ENCODE assay signal across 18 cellular contexts in genomic region chr16:29987371-29988085, GRCh38. TPM values are rescaled to one million over a fixed set of nuclear protein-coding genes. Genes with fewer than 3 reads are reported as not detected.
DNase-seq lines count a peak whose midpoint lies in the region; ATAC-seq, FAIRE-seq and TF ChIP-seq lines count a peak whose summit lies in the region.
"Had no signal": no experiment of that assay in that cellular context is flagged by ENCODE, and none has a peak within 500 bp of the region (broad histone marks: within the 10 kb centered on the region; RNA-seq: fewer than 3 reads in every experiment).

No MANE protein-coding gene starts in this region.

- H3K4me3 ChIP-seq in Karpas-422 (ENCODE audit: low read length) (no peak overlapping the region), HepG2 (replicated peaks in 1 of 3; ENCODE audit: insufficient read depth in 1 of 3, low read depth in 2 of 3, low read length in 3 of 3) (no peak overlapping the region), spleen (no peak overlapping the region)
- H3K4me3 ChIP-seq: BLaER1 treated with 17β-estradiol and CSF1 and Interleukin-3, amounts not matched to agents 10 nM and 100 nM had no signal

- peaks cover 0 to 3% of the 10 kb centered on the region in 2 donors for H3K4me1 Mint-ChIP-seq in effector memory CD8-positive, alpha-beta T cell (ENCODE audit: low read depth in 2 of 2)

- no peaks in the 10 kb centered on the region for H3K27me3 Mint-ChIP-seq in effector memory CD8-positive, alpha-beta T cell

- H3K9me2 ChIP-seq in Karpas-422 (replicated peaks; ENCODE audit: insufficient read depth, low read length), result no peaks in the 10 kb centered on the region

- H3K27me3 ChIP-seq in Karpas-422 (ENCODE audit: low read length) (no peaks in the 10 kb centered on the region), HepG2 (ENCODE audit: control insufficient read depth in 1 of 2, insufficient read depth in 2 of 2, low read length in 2 of 2) (no peaks in the 10 kb centered on the region), spleen (replicated peaks in 1 of 7) (no peaks in the 10 kb centered on the region)
- H3K27me3 ChIP-seq: BLaER1 treated with 17β-estradiol and CSF1 and Interleukin-3, amounts not matched to agents 10 nM and 100 nM had no signal

- H2AFZ ChIP-seq in Karpas-422 (ENCODE audit: low read length) (no peak overlapping the region), HepG2 (ENCODE audit: low read length) (no peak overlapping the region)

- 97% methylated on average over 20 of the region's 35 CpGs for WGBS in HepG2 (ENCODE audit: low lambda C conversion rate)
- 94 to 98% (median 95%) methylated on average over 13 to 35 of the region's 35 CpGs for WGBS in spleen, 5 donors

- POLR2A ChIA-PET in HepG2 (lab: Yijun Ruan, JAX), result interaction anchor here (1.0 kb wide), 1 partner anchor 14 kb away, joined by 3 read pairs; the partner anchor contains the start of gene TAOK2

- H3K4me1 ChIP-seq in Karpas-422 (ENCODE audit: low read length) (no peaks in the 10 kb centered on the region), HepG2 (ENCODE audit: insufficient read depth, low read length) (no peaks in the 10 kb centered on the region), spleen (no peaks in the 10 kb centered on the region)

- in situ Hi-C loops in HepG2 (cut with HindIII; ENCODE audit: extremely low pct_ligation_motif_present, low pct_unique_long_range_greater_than_20kb), result no loop called here

- H3K4me3 Mint-ChIP-seq in effector memory CD8-positive, alpha-beta T cell, result no peak overlapping the region

- H3K4me2 ChIP-seq in Karpas-422 (ENCODE audit: low read depth, low read length, poor library complexity, severe bottlenecking) (no peak overlapping the region), HepG2 (ENCODE audit: low read depth, low read length) (no peak overlapping the region)
- H3K4me2 ChIP-seq: BLaER1 treated with 17β-estradiol and CSF1 and Interleukin-3, amounts not matched to agents 10 nM and 100 nM had no signal

- TF ChIP-seq CTCF in 22Rv1 (IDR thresholded peaks at IDR 0.05), result no peak
- TF ChIP-seq CTCF in HepG2 (CRISPR knock-in tag; IDR thresholded peaks at IDR 0.05), result no peak
- no peak for TF ChIP-seq CTCF in spleen (IDR thresholded peaks at IDR 0.05 in 8 of 11, conservative IDR thresholded peaks at IDR 0.05 in 3 of 11)

- H3K9me3 Mint-ChIP-seq in effector memory CD8-positive, alpha-beta T cell, result no peaks in the 10 kb centered on the region

- ATAC-seq in HepG2 (no peak), GM18517 (IDR thresholded peaks at IDR 0.05; ENCODE audit: unreplicated experiment) (no peak)
- ATAC-seq in effector memory CD8-positive, alpha-beta T cell (replicated peaks), result no peak

- H3K27ac ChIP-seq in 22Rv1 (peak overlapping the region; percentile 99), Karpas-422 (ENCODE audit: low read length) (no peak overlapping the region), HepG2 (ENCODE audit: extremely low read length, insufficient read depth, low read length) (no peak overlapping the region), spleen (no peak overlapping the region)
- H3K27ac ChIP-seq: BLaER1 treated with 17β-estradiol and CSF1 and Interleukin-3, amounts not matched to agents 10 nM and 100 nM had no signal

- H3K36me3 ChIP-seq in Karpas-422 (ENCODE audit: insufficient read depth, low read length), result peaks cover 13% of the 10 kb centered on the region
- H3K36me3 ChIP-seq in HepG2 (replicated peaks in 1 of 2; ENCODE audit: control insufficient read depth in 1 of 2, insufficient read depth in 2 of 2, low read length in 2 of 2), result peaks cover 54 to 92% of the 10 kb centered on the region in 2 experiments
- H3K36me3 ChIP-seq in spleen, result peaks cover 11 to 100% (median 99%) of the 10 kb centered on the region in 6 donors

- DNase-seq in Karpas-422 (peak; percentile 14), HepG2 (ENCODE audit: low spot score) (no peak), spleen (peak; percentile 69)
- DNase-seq in effector memory CD8-positive, alpha-beta T cell, result no peak
- DNase-seq in activated effector memory CD4-positive, alpha-beta T cell treated with Interleukin-2 at 50 U/mL for 16 hours, result no peak
- DNase-seq: DMS79, NCI-H1417 treated with DMSO at 0.1 percent for 48 hours, NCI-H187 treated with DMSO at 0.1 percent for 48 hours, NCI-H2227 treated with DMSO at 0.1 percent for 48 hours, NCI-H510A treated with DMSO at 0.1 percent for 48 hours, NCI-H774, OCI-M1, SIG-M5 had no signal

- intact Hi-C loops in HepG2 (cut with micrococcal nuclease; ENCODE audit: unreplicated experiment) (no loop called here), spleen (cut with DNase I; ENCODE audit: low total_unique reads) (no loop called here)

- peaks cover 34% of the 10 kb centered on the region for H3K36me3 Mint-ChIP-seq in effector memory CD8-positive, alpha-beta T cell (ENCODE audit: insufficient read depth)

- H4K20me1 ChIP-seq in Karpas-422 (ENCODE audit: insufficient read depth, low read depth, low read length) (no peaks in the 10 kb centered on the region), HepG2 (ENCODE audit: insufficient read depth, low read length) (no peaks in the 10 kb centered on the region)

- no peaks in the 10 kb centered on the region for H3K9me3 ChIP-seq in Karpas-422 (ENCODE audit: low read length)
- H3K9me3 ChIP-seq in HepG2 (ENCODE audit: low read length), result no peaks in the 10 kb centered on the region
- no peaks in the 10 kb centered on the region for H3K9me3 ChIP-seq in spleen
- H3K9me3 ChIP-seq: BLaER1 treated with 17β-estradiol and CSF1 and Interleukin-3, amounts not matched to agents 10 nM and 100 nM had no signal

- peak overlapping the region in 1 of 2 donors; percentile 84 for H3K27ac Mint-ChIP-seq in effector memory CD8-positive, alpha-beta T cell

- no peak for FAIRE-seq in HepG2 (lab: Jason Lieb, UNC)
- FAIRE-seq: GM12892, GM18507 had no signal

- CTCF ChIA-PET in HepG2 (lab: Yijun Ruan, JAX; ENCODE audit: low intra/inter-chr PET ratio, low total read pairs), result no interaction called here

- no peak for TF ChIP-seq RAD21 in HepG2 (CRISPR knock-in tag; IDR thresholded peaks at IDR 0.05)

- TF ChIP-seq EP300 in HepG2 (IDR thresholded peaks at IDR 0.05; ENCODE audit: low read depth in 2 of 2, low read length in 2 of 2), result no peak
- TF ChIP-seq EP300 in HepG2 (CRISPR knock-in tag; IDR thresholded peaks at IDR 0.05; ENCODE audit: borderline replicate concordance), result no peak

- no TSS peak for BruUV-seq in HepG2 (replicated peaks; lab: Mats Ljungman, UMichigan)

- TF ChIP-seq POLR2A in HepG2 (IDR thresholded peaks at IDR 0.05; ENCODE audit: insufficient read depth in 1 of 2, low read depth in 2 of 2, low read length in 2 of 2) (no peak), spleen (IDR thresholded peaks at IDR 0.05) (no peak)

- H3K79me2 ChIP-seq in Karpas-422 (ENCODE audit: low read length) (no peaks in the 10 kb centered on the region), HepG2 (ENCODE audit: insufficient read depth, low read length) (no peaks in the 10 kb centered on the region)

- no peak overlapping the region for H3K9ac ChIP-seq in Karpas-422 (ENCODE audit: low read length)
- H3K9ac ChIP-seq in HepG2 (ENCODE audit: insufficient read depth, low read depth, low read length), result no peak overlapping the region

RNA-seq across cellular contexts. Expression of gene HIRIP3, which starts 7.9 kb away (rescaled TPM):
- total RNA-seq in Karpas-422 (2014; rRNA removed; shearing (Covaris generic); ENCODE audit: low replicate concordance), result 9.6 and 22.1 TPM in 2 replicates
- total RNA-seq in HepG2 (2016; rRNA removed; fragmentation: Illumina TruSeq; extraction: Trizol) (17.2 and 17.3 TPM in 2 replicates), spleen (10 to 100 TPM in 6 of 7 donors, 1 to 10 TPM in 1; 10.0 to 17.7 (median 13.4) TPM)
- total RNA-seq in HepG2 (2016; cell fraction: cytosol; rRNA removed; fragmentation: Illumina TruSeq; extraction: Trizol; ENCODE audit: low read depth), result 14.2 TPM in 2 replicates
- total RNA-seq in HepG2 (2016; cell fraction: insoluble cytoplasmic fraction; rRNA removed; fragmentation: Illumina TruSeq; extraction: Trizol), result 15.1 and 16.3 TPM in 2 replicates
- total RNA-seq in HepG2 (2016; cell fraction: membrane; rRNA removed; fragmentation: Illumina TruSeq; extraction: Trizol), result 19.3 and 23.7 TPM in 2 replicates
- 8.3 and 10.3 TPM in 2 replicates for total RNA-seq in HepG2 (2016; cell fraction: nucleus; rRNA removed; fragmentation: Illumina TruSeq; extraction: Trizol)
- polyA plus RNA-seq in HepG2 (2011; rRNA removed) (12.6 and 16.3 TPM in 2 replicates), spleen (10 to 100 TPM; 12.5 to 16.1 (median 15.5) TPM)
- polyA plus RNA-seq in HepG2 (2011; cell fraction: cytosol; rRNA removed), result 12.2 and 16.8 TPM in 2 replicates
- 12.7 and 15.6 TPM in 2 replicates for polyA plus RNA-seq in HepG2 (2011; cell fraction: nucleus; rRNA removed)
- 8.7 and 10.3 TPM in 2 replicates for polyA plus RNA-seq in HepG2 (2012)
- polyA plus RNA-seq in HepG2 (2016; cell fraction: cytosol; fragmentation: Illumina TruSeq; extraction: Trizol; ENCODE audit: low read depth), result 11.5 and 15.7 TPM in 2 replicates
- 23.3 and 25.6 TPM in 2 replicates for polyA plus RNA-seq in HepG2 (2016; cell fraction: insoluble cytoplasmic fraction; fragmentation: Illumina TruSeq; extraction: Trizol; ENCODE audit: low read depth)
- 18.8 and 21.7 TPM in 2 replicates for polyA plus RNA-seq in HepG2 (2016; cell fraction: membrane; fragmentation: Illumina TruSeq; extraction: Trizol; ENCODE audit: low read depth)
- polyA plus RNA-seq in HepG2 (2016; cell fraction: nucleus; fragmentation: Illumina TruSeq; extraction: Trizol; ENCODE audit: insufficient read depth, low read depth), result 21.5 and 22.8 TPM in 2 replicates
- 7.0 and 15.9 TPM in 2 replicates for polyA minus RNA-seq in HepG2 (2011; rRNA and poly(A)+ RNA removed; ENCODE audit: low replicate concordance)
- 3.3 and 7.2 TPM in 2 replicates for polyA minus RNA-seq in HepG2 (2011; cell fraction: cytosol; rRNA and poly(A)+ RNA removed)
- 8.4 and 11.6 TPM in 2 replicates for polyA minus RNA-seq in HepG2 (2011; cell fraction: nucleus; rRNA and poly(A)+ RNA removed)

RNA-seq across cellular contexts. Expression of gene INO80E, which starts 8.5 kb away (rescaled TPM):
- 67.7 and 94.0 TPM in 2 replicates for total RNA-seq in Karpas-422 (2014; rRNA removed; shearing (Covaris generic); ENCODE audit: low replicate concordance)
- total RNA-seq in HepG2 (2016; rRNA removed; fragmentation: Illumina TruSeq; extraction: Trizol) (39.5 and 45.6 TPM in 2 replicates), spleen (10 to 100 TPM; 62.6 to 89.5 (median 72.6) TPM)
- total RNA-seq in HepG2 (2016; cell fraction: cytosol; rRNA removed; fragmentation: Illumina TruSeq; extraction: Trizol; ENCODE audit: low read depth), result 18.9 and 22.7 TPM in 2 replicates
- 35.1 and 45.9 TPM in 2 replicates for total RNA-seq in HepG2 (2016; cell fraction: insoluble cytoplasmic fraction; rRNA removed; fragmentation: Illumina TruSeq; extraction: Trizol)
- total RNA-seq in HepG2 (2016; cell fraction: membrane; rRNA removed; fragmentation: Illumina TruSeq; extraction: Trizol), result 25.0 and 29.9 TPM in 2 replicates
- total RNA-seq in HepG2 (2016; cell fraction: nucleus; rRNA removed; fragmentation: Illumina TruSeq; extraction: Trizol), result 25.3 and 33.1 TPM in 2 replicates
- polyA plus RNA-seq in HepG2 (2011; rRNA removed) (25.8 and 28.4 TPM in 2 replicates), spleen (10 to 100 TPM; 47.9 to 93.3 (median 57.1) TPM)
- polyA plus RNA-seq in HepG2 (2011; cell fraction: cytosol; rRNA removed), result 25.4 and 28.1 TPM in 2 replicates
- 71.2 and 71.9 TPM in 2 replicates for polyA plus RNA-seq in HepG2 (2011; cell fraction: nucleus; rRNA removed)
- 26.9 and 29.3 TPM in 2 replicates for polyA plus RNA-seq in HepG2 (2012)
- 26.1 and 33.3 TPM in 2 replicates for polyA plus RNA-seq in HepG2 (2016; cell fraction: cytosol; fragmentation: Illumina TruSeq; extraction: Trizol; ENCODE audit: low read depth)
- polyA plus RNA-seq in HepG2 (2016; cell fraction: insoluble cytoplasmic fraction; fragmentation: Illumina TruSeq; extraction: Trizol; ENCODE audit: low read depth), result 59.9 and 67.8 TPM in 2 replicates
- 33.8 and 33.9 TPM in 2 replicates for polyA plus RNA-seq in HepG2 (2016; cell fraction: membrane; fragmentation: Illumina TruSeq; extraction: Trizol; ENCODE audit: low read depth)
- 83.7 and 87.4 TPM in 2 replicates for polyA plus RNA-seq in HepG2 (2016; cell fraction: nucleus; fragmentation: Illumina TruSeq; extraction: Trizol; ENCODE audit: insufficient read depth, low read depth)
- 9.4 and 17.6 TPM in 2 replicates for polyA minus RNA-seq in HepG2 (2011; rRNA and poly(A)+ RNA removed; ENCODE audit: low replicate concordance)
- polyA minus RNA-seq in HepG2 (2011; cell fraction: cytosol; rRNA and poly(A)+ RNA removed), result 5.5 and 10.9 TPM in 2 replicates
- polyA minus RNA-seq in HepG2 (2011; cell fraction: nucleus; rRNA and poly(A)+ RNA removed), result 15.3 and 21.1 TPM in 2 replicates

RNA-seq across cellular contexts. Expression of gene TAOK2, which starts 13.9 kb away (rescaled TPM):
- total RNA-seq in Karpas-422 (2014; rRNA removed; shearing (Covaris generic); ENCODE audit: low replicate concordance), result 21.5 and 30.7 TPM in 2 replicates
- 27.6 and 43.2 TPM in 2 replicates for total RNA-seq in HepG2 (2016; rRNA removed; fragmentation: Illumina TruSeq; extraction: Trizol)
- 7.5 and 7.7 TPM in 2 replicates for total RNA-seq in HepG2 (2016; cell fraction: cytosol; rRNA removed; fragmentation: Illumina TruSeq; extraction: Trizol; ENCODE audit: low read depth)
- total RNA-seq in HepG2 (2016; cell fraction: insoluble cytoplasmic fraction; rRNA removed; fragmentation: Illumina TruSeq; extraction: Trizol), result 23.0 and 42.5 TPM in 2 replicates
- 15.4 TPM in 2 replicates for total RNA-seq in HepG2 (2016; cell fraction: membrane; rRNA removed; fragmentation: Illumina TruSeq; extraction: Trizol)
- total RNA-seq in HepG2 (2016; cell fraction: nucleus; rRNA removed; fragmentation: Illumina TruSeq; extraction: Trizol), result 36.7 and 42.5 TPM in 2 replicates
- polyA plus RNA-seq in HepG2 (2011; rRNA removed), result 17.4 and 24.8 TPM in 2 replicates
- 10.9 and 13.5 TPM in 2 replicates for polyA plus RNA-seq in HepG2 (2011; cell fraction: cytosol; rRNA removed)
- polyA plus RNA-seq in HepG2 (2011; cell fraction: nucleus; rRNA removed), result 101 and 105 TPM in 2 replicates
- 15.5 and 21.1 TPM in 2 replicates for polyA plus RNA-seq in HepG2 (2012)
- 1.7 and 1.9 TPM in 2 replicates for polyA plus RNA-seq in HepG2 (2016; cell fraction: cytosol; fragmentation: Illumina TruSeq; extraction: Trizol; ENCODE audit: low read depth)
- 15.8 and 17.9 TPM in 2 replicates for polyA plus RNA-seq in HepG2 (2016; cell fraction: insoluble cytoplasmic fraction; fragmentation: Illumina TruSeq; extraction: Trizol; ENCODE audit: low read depth)
- 3.8 and 4.5 TPM in 2 replicates for polyA plus RNA-seq in HepG2 (2016; cell fraction: membrane; fragmentation: Illumina TruSeq; extraction: Trizol; ENCODE audit: low read depth)
- 80.3 and 83.9 TPM in 2 replicates for polyA plus RNA-seq in HepG2 (2016; cell fraction: nucleus; fragmentation: Illumina TruSeq; extraction: Trizol; ENCODE audit: insufficient read depth, low read depth)
- polyA minus RNA-seq in HepG2 (2011; rRNA and poly(A)+ RNA removed; ENCODE audit: low replicate concordance), result 28.3 and 32.0 TPM in 2 replicates
- polyA minus RNA-seq in HepG2 (2011; cell fraction: cytosol; rRNA and poly(A)+ RNA removed), result 14.9 and 15.1 TPM in 2 replicates
- 27.7 and 31.1 TPM in 2 replicates for polyA minus RNA-seq in HepG2 (2011; cell fraction: nucleus; rRNA and poly(A)+ RNA removed)
- 10 to 100 TPM; 60.0 to 96.5 (median 78.6) TPM for total RNA-seq in spleen
- polyA plus RNA-seq in spleen, result 10 to 100 TPM; 13.2 to 52.0 (median 18.5) TPM

RNA-seq across cellular contexts. Expression of gene DOC2A, which starts 23.3 kb away (rescaled TPM):
- total RNA-seq in Karpas-422 (2014; rRNA removed; shearing (Covaris generic); ENCODE audit: low replicate concordance), result not detected in 2 replicates
- 0.15 and 0.21 TPM in 2 replicates for total RNA-seq in HepG2 (2016; rRNA removed; fragmentation: Illumina TruSeq; extraction: Trizol)
- not detected in 2 replicates for total RNA-seq in HepG2 (2016; cell fraction: cytosol; rRNA removed; fragmentation: Illumina TruSeq; extraction: Trizol; ENCODE audit: low read depth)
- total RNA-seq in HepG2 (2016; cell fraction: insoluble cytoplasmic fraction; rRNA removed; fragmentation: Illumina TruSeq; extraction: Trizol), result 0.24 TPM in 1 of 2 replicates, not detected in the other
- total RNA-seq in HepG2 (2016; cell fraction: membrane; rRNA removed; fragmentation: Illumina TruSeq; extraction: Trizol), result not detected in 2 replicates
- 0.22 TPM in 1 of 2 replicates, not detected in the other for total RNA-seq in HepG2 (2016; cell fraction: nucleus; rRNA removed; fragmentation: Illumina TruSeq; extraction: Trizol)
- polyA plus RNA-seq in HepG2 (2011; rRNA removed), result 0.55 and 1.4 TPM in 2 replicates
- 0.36 and 0.52 TPM in 2 replicates for polyA plus RNA-seq in HepG2 (2011; cell fraction: cytosol; rRNA removed)
- polyA plus RNA-seq in HepG2 (2011; cell fraction: nucleus; rRNA removed), result 4.4 and 6.3 TPM in 2 replicates
- polyA plus RNA-seq in HepG2 (2012), result 0.52 and 0.72 TPM in 2 replicates
- not detected in 2 replicates for polyA plus RNA-seq in HepG2 (2016; cell fraction: cytosol; fragmentation: Illumina TruSeq; extraction: Trizol; ENCODE audit: low read depth)
- polyA plus RNA-seq in HepG2 (2016; cell fraction: insoluble cytoplasmic fraction; fragmentation: Illumina TruSeq; extraction: Trizol; ENCODE audit: low read depth), result not detected in 2 replicates
- not detected in 2 replicates for polyA plus RNA-seq in HepG2 (2016; cell fraction: membrane; fragmentation: Illumina TruSeq; extraction: Trizol; ENCODE audit: low read depth)
- polyA plus RNA-seq in HepG2 (2016; cell fraction: nucleus; fragmentation: Illumina TruSeq; extraction: Trizol; ENCODE audit: insufficient read depth, low read depth), result 0.66 and 1.1 TPM in 2 replicates
- 0.12 and 0.37 TPM in 2 replicates for polyA minus RNA-seq in HepG2 (2011; rRNA and poly(A)+ RNA removed; ENCODE audit: low replicate concordance)
- polyA minus RNA-seq in HepG2 (2011; cell fraction: cytosol; rRNA and poly(A)+ RNA removed), result not detected in 2 replicates
- not detected in 2 replicates for polyA minus RNA-seq in HepG2 (2011; cell fraction: nucleus; rRNA and poly(A)+ RNA removed)
- 1 to 10 TPM in 6 of 7 donors, under 1 TPM in 1; 0.74 to 4.2 (median 2.5) TPM for total RNA-seq in spleen
- polyA plus RNA-seq in spleen, result 1 to 10 TPM; 2.0 to 4.8 (median 2.3) TPM

RNA-seq across cellular contexts. Expression of gene TMEM219, which starts 25.6 kb away (rescaled TPM):
- total RNA-seq in Karpas-422 (2014; rRNA removed; shearing (Covaris generic); ENCODE audit: low replicate concordance), result 120 and 128 TPM in 2 replicates
- 64.5 and 105 TPM in 2 replicates for total RNA-seq in HepG2 (2016; rRNA removed; fragmentation: Illumina TruSeq; extraction: Trizol)
- total RNA-seq in HepG2 (2016; cell fraction: cytosol; rRNA removed; fragmentation: Illumina TruSeq; extraction: Trizol; ENCODE audit: low read depth), result 761 and 811 TPM in 2 replicates
- 62.0 and 109 TPM in 2 replicates for total RNA-seq in HepG2 (2016; cell fraction: insoluble cytoplasmic fraction; rRNA removed; fragmentation: Illumina TruSeq; extraction: Trizol)
- 407 and 415 TPM in 2 replicates for total RNA-seq in HepG2 (2016; cell fraction: membrane; rRNA removed; fragmentation: Illumina TruSeq; extraction: Trizol)
- 62.1 and 65.6 TPM in 2 replicates for total RNA-seq in HepG2 (2016; cell fraction: nucleus; rRNA removed; fragmentation: Illumina TruSeq; extraction: Trizol)
- 115 and 151 TPM in 2 replicates for polyA plus RNA-seq in HepG2 (2011; rRNA removed)
- polyA plus RNA-seq in HepG2 (2011; cell fraction: cytosol; rRNA removed), result 126 and 145 TPM in 2 replicates
- polyA plus RNA-seq in HepG2 (2011; cell fraction: nucleus; rRNA removed), result 259 and 324 TPM in 2 replicates
- 94.7 and 126 TPM in 2 replicates for polyA plus RNA-seq in HepG2 (2012)
- polyA plus RNA-seq in HepG2 (2016; cell fraction: cytosol; fragmentation: Illumina TruSeq; extraction: Trizol; ENCODE audit: low read depth), result 761 and 764 TPM in 2 replicates
- polyA plus RNA-seq in HepG2 (2016; cell fraction: insoluble cytoplasmic fraction; fragmentation: Illumina TruSeq; extraction: Trizol; ENCODE audit: low read depth), result 53.8 and 60.5 TPM in 2 replicates
- 363 and 365 TPM in 2 replicates for polyA plus RNA-seq in HepG2 (2016; cell fraction: membrane; fragmentation: Illumina TruSeq; extraction: Trizol; ENCODE audit: low read depth)
- 104 and 107 TPM in 2 replicates for polyA plus RNA-seq in HepG2 (2016; cell fraction: nucleus; fragmentation: Illumina TruSeq; extraction: Trizol; ENCODE audit: insufficient read depth, low read depth)
- polyA minus RNA-seq in HepG2 (2011; rRNA and poly(A)+ RNA removed; ENCODE audit: low replicate concordance), result 49.5 and 97.0 TPM in 2 replicates
- 34.3 and 40.4 TPM in 2 replicates for polyA minus RNA-seq in HepG2 (2011; cell fraction: cytosol; rRNA and poly(A)+ RNA removed)
- 48.5 and 65.4 TPM in 2 replicates for polyA minus RNA-seq in HepG2 (2011; cell fraction: nucleus; rRNA and poly(A)+ RNA removed)
- 100 to 1,000 TPM in 5 of 7 donors, 10 to 100 TPM in 2; 89.3 to 135 (median 107) TPM for total RNA-seq in spleen
- 100 to 1,000 TPM; 144 to 191 (median 155) TPM for polyA plus RNA-seq in spleen

Comparison
In these comparisons a context has a peak if more than half of its experiments do, and no peak if none do; other contexts are left out.
1. DNase-seq: peak in Karpas-422 (single experiment) and spleen (single experiment); none in HepG2 (single experiment), effector memory CD8-positive, alpha-beta T cell (0 of 3) and activated effector memory CD4-positive, alpha-beta T cell treated with Interleukin-2 at 50 U/mL for 16 hours (single experiment).